19 cellular contexts compared by ENCODE assay signal in the genomic region with DNA sequence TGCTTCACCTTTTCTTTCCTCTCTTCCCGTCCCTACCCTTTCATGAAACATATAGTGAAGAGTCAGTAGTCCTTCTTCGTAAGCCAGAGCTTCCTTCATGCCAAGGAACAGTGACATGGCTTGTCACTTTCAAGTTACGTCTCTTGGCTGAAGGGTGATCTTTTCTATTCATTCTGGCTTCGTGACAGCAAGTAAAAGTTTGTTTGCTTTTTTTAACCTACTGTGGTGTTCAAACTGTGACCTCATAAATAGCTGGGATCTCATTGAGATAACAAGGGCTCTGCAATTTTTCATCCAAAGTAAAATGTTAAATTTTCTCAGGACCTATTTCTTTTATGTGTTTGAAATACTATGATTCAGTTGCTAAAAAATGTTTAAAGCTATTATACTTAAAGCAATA. TPM values are rescaled to one million over a fixed set of nuclear protein-coding genes. Genes with fewer than 3 reads are reported as not detected.
DNase-seq lines count a peak whose midpoint lies in the region; ATAC-seq, FAIRE-seq and TF ChIP-seq lines count a peak whose summit lies in the region.
"Had no signal": no experiment of that assay in that cellular context is flagged by ENCODE, and none has a peak within 500 bp of the region (broad histone marks: within the 10 kb centered on the region; RNA-seq: fewer than 3 reads in every experiment).

No MANE protein-coding gene starts in this region.

- H3K4me3 ChIP-seq in LNCaP clone FGC (ENCODE audit: low read depth, low read length) (no peak overlapping the region), fibroblast of mammary gland (ENCODE audit: control insufficient read depth, low read depth, low read length) (no peak overlapping the region), psoas muscle (peak overlapping the region; percentile 15)
- H3K4me3 ChIP-seq: K562, neural progenitor cell had no signal

- H3K36me3 ChIP-seq in psoas muscle (ENCODE audit: insufficient read depth in 1 of 2, low read depth in 1 of 2), result no peaks in the 10 kb centered on the region
- H3K36me3 ChIP-seq: neural progenitor cell had no signal

- H3K27me3 ChIP-seq in psoas muscle (ENCODE audit: insufficient read depth in 3 of 3, low read length in 2 of 3), result no peaks in the 10 kb centered on the region
- H3K27me3 ChIP-seq: neural progenitor cell had no signal

- peaks cover 17% of the 10 kb centered on the region for H3K4me1 Mint-ChIP-seq in activated CD8-positive, alpha-beta T cell treated with anti-CD3 and anti-CD28 coated beads, Interleukin-2, amount 10 ng/mL, durations not matched to agents 7 days and 5 days (ENCODE audit: low read depth)
- H3K4me1 Mint-ChIP-seq: neural progenitor cell, WTC11 had no signal

- intact Hi-C loops in psoas muscle (cut with DNase I), result no loop called here

- TF ChIP-seq CTCF in LNCaP clone FGC (IDR thresholded peaks at IDR 0.05; ENCODE audit: control insufficient read depth, extremely low read depth, insufficient read depth) (no peak), fibroblast of mammary gland (conservative IDR thresholded peaks at IDR 0.05; ENCODE audit: control insufficient read depth, insufficient read depth, low read depth, low read length) (no peak), psoas muscle (IDR thresholded peaks at IDR 0.05) (no peak)

- DNase-seq in EH (ENCODE audit: low read depth) (peak; percentile 77), LNCaP clone FGC (ENCODE audit: low read depth) (peak; percentile 92), fibroblast of mammary gland (ENCODE audit: low read depth) (peak; percentile 32), psoas muscle (no peak), SK-N-DZ (ENCODE audit: low spot score) (no peak), GM19239 (ENCODE audit: insufficient read length, low spot score) (no peak)
- DNase-seq in activated CD8-positive, alpha-beta T cell treated with anti-CD3 and anti-CD28 coated beads, Interleukin-2, amount 10 ng/mL, durations not matched to agents 7 days and 5 days, result no peak
- DNase-seq: activated CD8-positive, alpha-beta memory T cell treated with anti-CD3 and anti-CD28 coated beads for 24 hours; activated naive CD8-positive, alpha-beta T cell treated with anti-CD3 and anti-CD28 coated beads, Interleukin-2, amount 50 U/mL, for 24 hours; DMS 273 treated with DMSO at 0.1 percent for 48 hours; immature natural killer cell; NCI-H1417; T-helper 17 cell had no signal

- H3K4me3 Mint-ChIP-seq in activated CD8-positive, alpha-beta T cell treated with anti-CD3 and anti-CD28 coated beads, Interleukin-2, amount 10 ng/mL, durations not matched to agents 7 days and 5 days, result no peak overlapping the region
- H3K4me3 Mint-ChIP-seq: activated naive CD8-positive, alpha-beta T cell treated with anti-CD3 and anti-CD28 coated beads, Interleukin-2, amount 50 U/mL, for 24 hours; activated T-helper 1 cell treated with anti-CD3 and anti-CD28 coated beads, Interleukin-12 subunit alpha, Interleukin-12 subunit beta, Interleukin-2, Interleukin-4 antibody, amounts not matched to agents 30 ng/mL and 10 ng/mL and 1 ng/mL, durations not matched to agents 14 hours and 24 hours and 36 hours; immature natural killer cell; neural progenitor cell; T-helper 17 cell; WTC11 had no signal

- no peaks in the 10 kb centered on the region for H3K27me3 Mint-ChIP-seq in activated CD8-positive, alpha-beta T cell treated with anti-CD3 and anti-CD28 coated beads, Interleukin-2, amount 10 ng/mL, durations not matched to agents 7 days and 5 days (ENCODE audit: low read depth)
- H3K27me3 Mint-ChIP-seq: activated naive CD8-positive, alpha-beta T cell treated with anti-CD3 and anti-CD28 coated beads, Interleukin-2, amount 50 U/mL, for 24 hours; T-helper 17 cell had no signal

- POLR2A ChIA-PET in activated CD8-positive, alpha-beta T cell treated with anti-CD3 and anti-CD28 coated beads, Interleukin-2, amount 10 ng/mL, durations not matched to agents 7 days and 5 days (lab: Charles Lee), result interaction anchor here (1.3 kb wide), 1 partner anchor 9 kb away, joined by 3 read pairs; no protein-coding TSS in a partner anchor

- no peak overlapping the region for H3K27ac Mint-ChIP-seq in activated CD8-positive, alpha-beta T cell treated with anti-CD3 and anti-CD28 coated beads, Interleukin-2, amount 10 ng/mL, durations not matched to agents 7 days and 5 days
- H3K27ac Mint-ChIP-seq: activated naive CD8-positive, alpha-beta T cell treated with anti-CD3 and anti-CD28 coated beads, Interleukin-2, amount 50 U/mL, for 24 hours; activated T-helper 1 cell treated with anti-CD3 and anti-CD28 coated beads, Interleukin-12 subunit alpha, Interleukin-12 subunit beta, Interleukin-2, Interleukin-4 antibody, amounts not matched to agents 30 ng/mL and 10 ng/mL and 1 ng/mL, durations not matched to agents 14 hours and 24 hours and 36 hours; immature natural killer cell; neural progenitor cell; T-helper 17 cell; WTC11 had no signal

- peaks cover 4% of the 10 kb centered on the region for H3K36me3 Mint-ChIP-seq in activated CD8-positive, alpha-beta T cell treated with anti-CD3 and anti-CD28 coated beads, Interleukin-2, amount 10 ng/mL, durations not matched to agents 7 days and 5 days (ENCODE audit: low read depth)
- H3K36me3 Mint-ChIP-seq: immature natural killer cell, neural progenitor cell, WTC11 had no signal

- CTCF ChIA-PET in activated CD8-positive, alpha-beta T cell treated with anti-CD3 and anti-CD28 coated beads, Interleukin-2, amount 10 ng/mL, durations not matched to agents 7 days and 5 days (lab: Charles Lee), result no interaction called here

- H3K9me3 Mint-ChIP-seq in activated CD8-positive, alpha-beta T cell treated with anti-CD3 and anti-CD28 coated beads, Interleukin-2, amount 10 ng/mL, durations not matched to agents 7 days and 5 days (ENCODE audit: insufficient read depth), result no peaks in the 10 kb centered on the region
- H3K9me3 Mint-ChIP-seq: activated naive CD8-positive, alpha-beta T cell treated with anti-CD3 and anti-CD28 coated beads, Interleukin-2, amount 50 U/mL, for 24 hours; activated T-helper 1 cell treated with anti-CD3 and anti-CD28 coated beads, Interleukin-12 subunit alpha, Interleukin-12 subunit beta, Interleukin-2, Interleukin-4 antibody, amounts not matched to agents 30 ng/mL and 10 ng/mL and 1 ng/mL, durations not matched to agents 14 hours and 24 hours and 36 hours; immature natural killer cell; neural progenitor cell; WTC11 had no signal

- peak overlapping the region; percentile 77 for H3K27ac ChIP-seq in psoas muscle
- H3K27ac ChIP-seq: neural progenitor cell had no signal

- ATAC-seq in psoas muscle (peak; percentile 40 to 91 (median 74)), GM21390 (IDR thresholded peaks at IDR 0.05; ENCODE audit: unreplicated experiment) (no peak)
- ATAC-seq in activated CD8-positive, alpha-beta T cell treated with anti-CD3 and anti-CD28 coated beads, Interleukin-2, amount 10 ng/mL, durations not matched to agents 7 days and 5 days, result no peak
- ATAC-seq: activated naive CD8-positive, alpha-beta T cell treated with anti-CD3 and anti-CD28 coated beads, Interleukin-2, amount 50 U/mL, for 24 hours; K562; T-helper 17 cell; WTC11 had no signal

- H3K4me1 ChIP-seq in psoas muscle, result peaks cover 9% of the 10 kb centered on the region
- H3K4me1 ChIP-seq: neural progenitor cell had no signal

- 33 to 53% (median 40%) methylated on average over 4 of the region's 4 CpGs for WGBS in psoas muscle, 3 donors

- no peaks in the 10 kb centered on the region for H3K9me3 ChIP-seq in psoas muscle

- no peak for FAIRE-seq in GM19239 (lab: Jason Lieb, UNC)
- FAIRE-seq: colon, K562 had no signal

RNA-seq across cellular contexts. Expression of a gene that starts 10.5 kb away (rescaled TPM):
- total RNA-seq in psoas muscle, result 10 to 100 TPM; 11.8 to 43.2 (median 22.7) TPM
- 10 to 100 TPM in 1 of 3 donors, 1 to 10 TPM in 2; 7.5 to 12.9 (median 9.5) TPM for polyA plus RNA-seq in psoas muscle
- total RNA-seq in activated CD8-positive, alpha-beta T cell treated with anti-CD3 and anti-CD28 coated beads, Interleukin-2, amount 10 ng/mL, durations not matched to agents 7 days and 5 days, result 10 to 100 TPM; 11.7 to 15.0 TPM
- polyA plus RNA-seq in SK-N-DZ (2014; cell fraction: cytosol; rRNA removed), result 11.5 and 15.1 TPM in 2 replicates
- polyA plus RNA-seq in SK-N-DZ (2014; cell fraction: nucleus; rRNA removed), result 18.9 and 21.1 TPM in 2 replicates

Comparison
In these comparisons a context has a peak if more than half of its experiments do, and no peak if none do; other contexts are left out.
1. DNase-seq: peak in EH (single experiment), LNCaP clone FGC (single experiment) and fibroblast of mammary gland (single experiment); none in psoas muscle (0 of 2), activated CD8-positive, alpha-beta T cell treated with anti-CD3 and anti-CD28 coated beads, Interleukin-2, amount 10 ng/mL, durations not matched to agents 7 days and 5 days (single experiment), SK-N-DZ (single experiment) and GM19239 (single experiment).
2. ATAC-seq: peak in psoas muscle (4 of 4); none in activated CD8-positive, alpha-beta T cell treated with anti-CD3 and anti-CD28 coated beads, Interleukin-2, amount 10 ng/mL, durations not matched to agents 7 days and 5 days (single experiment) and GM21390 (single experiment).